8 cellular contexts compared by ENCODE assay signal in the genomic region with DNA sequence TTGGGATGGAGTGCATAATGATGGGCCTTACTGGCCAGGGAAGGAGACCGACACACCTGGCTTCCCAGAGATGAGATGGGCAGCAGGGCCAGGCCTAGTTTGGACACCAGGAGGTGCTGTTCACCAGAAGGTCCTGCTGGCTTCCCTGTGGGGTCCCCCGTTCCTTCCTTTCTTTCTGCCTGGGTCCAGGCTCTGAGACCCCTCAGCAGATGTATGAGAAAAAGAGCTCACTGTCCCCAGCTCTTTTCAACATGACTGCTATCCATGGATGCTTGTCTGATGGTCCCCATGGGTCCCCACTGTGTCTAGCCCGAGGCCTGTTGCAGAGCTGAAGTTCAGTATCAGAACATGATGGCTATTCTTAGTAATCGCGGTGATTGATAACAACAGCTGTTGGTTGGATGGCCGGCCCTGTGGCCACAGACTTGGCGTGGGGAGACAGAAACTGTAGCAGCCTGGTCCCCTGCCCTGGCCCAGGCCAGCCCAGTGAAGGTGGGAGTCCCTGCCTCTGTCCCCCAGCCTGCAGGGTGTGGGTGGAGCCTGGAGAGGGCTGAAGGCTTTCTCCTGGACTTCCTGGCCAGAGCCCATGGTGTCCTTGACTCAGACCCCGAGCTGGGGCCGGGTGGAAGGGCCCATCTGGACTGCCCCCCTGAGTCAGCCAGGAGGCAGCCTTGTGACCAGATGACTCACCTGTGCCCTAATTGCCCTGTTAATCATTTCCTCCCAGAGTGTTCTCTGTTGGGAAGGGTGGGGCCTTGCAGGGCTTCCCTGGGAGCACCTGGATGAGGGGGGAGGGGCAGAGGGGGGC. TPM values are rescaled to one million over a fixed set of nuclear protein-coding genes. Genes with fewer than 3 reads are reported as not detected.
DNase-seq lines count a peak whose midpoint lies in the region; ATAC-seq and TF ChIP-seq lines count a peak whose summit lies in the region.

No MANE protein-coding gene starts in this region.

- peak overlapping the region; percentile 54 to 94 (median 80) for H3K27ac ChIP-seq in heart left ventricle

- peaks cover 3 to 47% (median 33%) of the 10 kb centered on the region in 12 donors for H3K4me1 ChIP-seq in heart left ventricle

- intact Hi-C loops in heart left ventricle (cut with DNase I): loop anchor here (1.0 to 10.0 kb wide), 23 partner anchors 31 to 565 kb away; partner anchors contain the start of gene ITPR3 (in 3 of the 10)

- H3K36me3 Mint-ChIP-seq in activated naive CD4-positive, alpha-beta T cell treated with anti-CD3 and anti-CD28 coated beads, Interleukin-2, amount 50 U/mL, for 72 hours: peaks cover 0 to 4% of the 10 kb centered on the region in 2 donors

- H3K9me3 Mint-ChIP-seq in activated naive CD4-positive, alpha-beta T cell treated with anti-CD3 and anti-CD28 coated beads, Interleukin-2, amount 50 U/mL, for 72 hours: peaks cover 0 to 4% of the 10 kb centered on the region in 2 donors

- 3 to 18% (median 9%) methylated on average over 5 to 9 of the region's 9 CpGs for WGBS in heart left ventricle, 4 donors

- H3K27ac Mint-ChIP-seq in activated naive CD4-positive, alpha-beta T cell treated with anti-CD3 and anti-CD28 coated beads, Interleukin-2, amount 50 U/mL, for 72 hours: peak overlapping the region in 1 of 2 donors; percentile 78

- peak; percentile 76 to 96 (median 86) for TF ChIP-seq CTCF in heart left ventricle (IDR thresholded peaks at IDR 0.05)

- DNase-seq in CD1c-positive myeloid dendritic cell (ENCODE audit: extremely low spot score) (peak; percentile 22), NCI-H460 (ENCODE audit: extremely low read depth, low read depth) (peak; percentile 47), heart left ventricle (peak in 4 of 5 donors; percentile 54 to 86 (median 68)), renal cortical epithelial cell (ENCODE audit: low read depth) (peak; percentile 97)
- peak in 1 of 2 donors; percentile 50 for DNase-seq in activated naive CD4-positive, alpha-beta T cell treated with anti-CD3 and anti-CD28 coated beads, Interleukin-2, amount 50 U/mL, for 72 hours (ENCODE audit: low spot score in 2 of 2)

- H3K4me3 ChIP-seq in heart left ventricle: no peak overlapping the region

- peak; percentile 36 for ATAC-seq in GM18861 (IDR thresholded peaks at IDR 0.05; ENCODE audit: unreplicated experiment)
- ATAC-seq in activated naive CD4-positive, alpha-beta T cell treated with anti-CD3 and anti-CD28 coated beads, Interleukin-2, amount 50 U/mL, for 72 hours: peak; percentile 20 to 70
- ATAC-seq in heart left ventricle: peak; percentile 40 to 75 (median 70)
- no peak for ATAC-seq in HG02623 (IDR thresholded peaks at IDR 0.05; ENCODE audit: unreplicated experiment)
- no peak for ATAC-seq in GM21526 (IDR thresholded peaks at IDR 0.05; ENCODE audit: low FRiP score, unreplicated experiment)

- no peaks in the 10 kb centered on the region for H3K27me3 ChIP-seq in heart left ventricle

- no peaks in the 10 kb centered on the region for H3K9me3 ChIP-seq in heart left ventricle

- no peak for TF ChIP-seq POLR2A in heart left ventricle (IDR thresholded peaks at IDR 0.05)

- H3K36me3 ChIP-seq in heart left ventricle: no peaks in the 10 kb centered on the region

RNA-seq across cellular contexts. Expression of gene BAK1, which starts 9.9 kb away (rescaled TPM):
- 13.2 and 14.6 TPM in 2 replicates for total RNA-seq in NCI-H460 (2014; rRNA removed; shearing (Covaris generic))
- polyA plus RNA-seq in NCI-H460 (2014; cell fraction: nucleus; rRNA removed): 16.7 and 17.7 TPM in 2 replicates
- 10 to 100 TPM; 43.8 to 57.0 TPM for total RNA-seq in activated naive CD4-positive, alpha-beta T cell treated with anti-CD3 and anti-CD28 coated beads, Interleukin-2, amount 50 U/mL, for 72 hours
- total RNA-seq in heart left ventricle: 10 to 100 TPM; 13.9 to 33.4 (median 18.9) TPM
- polyA plus RNA-seq in heart left ventricle: 10 to 100 TPM; 18.1 to 55.3 TPM
- 33.0 and 59.2 TPM in 2 replicates for total RNA-seq in renal cortical epithelial cell

RNA-seq across cellular contexts. Expression of gene ITPR3, which starts 31.2 kb away (rescaled TPM):
- total RNA-seq in NCI-H460 (2014; rRNA removed; shearing (Covaris generic)): 31.9 and 38.9 TPM in 2 replicates
- 50.0 and 52.2 TPM in 2 replicates for polyA plus RNA-seq in NCI-H460 (2014; cell fraction: nucleus; rRNA removed)
- 10 to 100 TPM; 39.2 to 50.8 TPM for total RNA-seq in activated naive CD4-positive, alpha-beta T cell treated with anti-CD3 and anti-CD28 coated beads, Interleukin-2, amount 50 U/mL, for 72 hours
- total RNA-seq in heart left ventricle: 10 to 100 TPM in 2 of 9 donors, 1 to 10 TPM in 7; 4.8 to 33.5 (median 7.8) TPM
- polyA plus RNA-seq in heart left ventricle: 1 to 10 TPM; 6.1 to 8.9 TPM
- total RNA-seq in renal cortical epithelial cell: 76.9 and 173 TPM in 2 replicates

Comparison
In these comparisons a context has a peak if more than half of its experiments do, and no peak if none do; other contexts are left out.
1. ATAC-seq: peak in GM18861 (single experiment), activated naive CD4-positive, alpha-beta T cell treated with anti-CD3 and anti-CD28 coated beads, Interleukin-2, amount 50 U/mL, for 72 hours (2 of 2) and heart left ventricle (4 of 4); none in HG02623 (single experiment) and GM21526 (single experiment).